In genomic region chr5:84403773-84404172, GRCh38 we compare ENCODE assay signal across 17 cellular contexts. TPM values are rescaled to one million over a fixed set of nuclear protein-coding genes. Genes with fewer than 3 reads are reported as not detected.
DNase-seq lines count a peak whose midpoint lies in the region; ATAC-seq, FAIRE-seq and TF ChIP-seq lines count a peak whose summit lies in the region.
"Had no signal": no experiment of that assay in that cellular context is flagged by ENCODE, and none has a peak within 500 bp of the region (broad histone marks: within the 10 kb centered on the region; RNA-seq: fewer than 3 reads in every experiment).

No MANE protein-coding gene starts in this region.

- intact Hi-C loops in right cardiac atrium (cut with DNase I) = no loop called here

- no peak overlapping the region for H3K27ac ChIP-seq in right cardiac atrium (ENCODE audit: low read length)
- H3K27ac ChIP-seq: SJCRH30 had no signal

- H3K4me3 ChIP-seq in epithelial cell of esophagus (ENCODE audit: low read length) (no peak overlapping the region), right cardiac atrium (ENCODE audit: low read length) (no peak overlapping the region)
- H3K4me3 ChIP-seq: SJCRH30 had no signal

- ATAC-seq in right cardiac atrium = no peak
- no peak for ATAC-seq in HG03095 (IDR thresholded peaks at IDR 0.05; ENCODE audit: unreplicated experiment)
- ATAC-seq: stimulated activated naive CD8-positive, alpha-beta T cell treated with anti-CD3 and anti-CD28 coated beads, Interleukin-15, amount 100 ng/mL, for 72 hours had no signal

- TF ChIP-seq CTCF in epithelial cell of esophagus (IDR thresholded peaks at IDR 0.05; ENCODE audit: insufficient read depth, low read depth, low read length, missing control alignments) (no peak), D721Med (IDR thresholded peaks at IDR 0.05; ENCODE audit: insufficient read depth, missing control alignments) (no peak)

- DNase-seq in EL (peak; percentile 49), RPMI7951 (ENCODE audit: low read depth) (peak; percentile 78), epithelial cell of esophagus (ENCODE audit: low read depth) (peak; percentile 95), non-pigmented ciliary epithelial cell (ENCODE audit: low read depth) (peak; percentile 97), D721Med (ENCODE audit: insufficient read length, low spot score) (no peak), DMS53 (lab: John Stamatoyannopoulos, UW) (no peak), right cardiac atrium (no peak)
- DNase-seq: activated B cell treated with CpG ODN at 0.5 μM for 24 hours; activated CD8-positive, alpha-beta memory T cell treated with anti-CD3 and anti-CD28 coated beads, Interleukin-2, amount 50 U/mL, for 4 hours; CD4-positive, alpha-beta T cell; effector CD4-positive, alpha-beta T cell; GF-D8; NCI-H1694 treated with DMSO at 0.1 percent for 48 hours; NCI-H526 treated with DMSO at 0.1 percent for 48 hours; SJCRH30; stimulated activated naive CD8-positive, alpha-beta T cell treated with anti-CD3 and anti-CD28 coated beads, Interleukin-15, amount 100 ng/mL, for 72 hours had no signal

- no peaks in the 10 kb centered on the region for H3K9me3 ChIP-seq in right cardiac atrium (ENCODE audit: control insufficient read depth, low read length)

- no peaks in the 10 kb centered on the region for H3K4me1 ChIP-seq in right cardiac atrium (ENCODE audit: control insufficient read depth, insufficient read depth, low read length)
- H3K4me1 ChIP-seq: SJCRH30 had no signal

- H3K27me3 ChIP-seq in right cardiac atrium (ENCODE audit: control insufficient read depth, insufficient read depth) = no peaks in the 10 kb centered on the region
- H3K27me3 ChIP-seq: SJCRH30 had no signal

- no peak for FAIRE-seq in D721Med (lab: Jason Lieb, UNC)

RNA-seq across cellular contexts. Expression of gene EDIL3, which starts 19.1 kb away (rescaled TPM):
- 45.8 and 58.4 TPM in 2 replicates for total RNA-seq in RPMI7951 (2014; rRNA removed; shearing (Covaris generic))
- 10 to 100 TPM in 1 of 4 donors, 1 to 10 TPM in 3; 3.2 to 14.6 (median 6.2) TPM for total RNA-seq in right cardiac atrium
- 5.4 TPM for polyA plus RNA-seq in right cardiac atrium
- total RNA-seq: activated B cell treated with CpG ODN at 0.5 μM for 24 hours; CD4-positive, alpha-beta T cell had no signal

Comparison
In these comparisons a context has a peak if more than half of its experiments do, and no peak if none do; other contexts are left out.
1. DNase-seq: peak in EL (single experiment), RPMI7951 (single experiment), epithelial cell of esophagus (single experiment) and non-pigmented ciliary epithelial cell (single experiment); none in D721Med (single experiment), DMS53 (single experiment) and right cardiac atrium (0 of 3).